8 cellular contexts compared by ENCODE assay signal in genomic region chr16:4316732-4317461, GRCh38. TPM values are rescaled to one million over a fixed set of nuclear protein-coding genes. Genes with fewer than 3 reads are reported as not detected.
A peak's percentile ranks its signal among the peaks of the same experiment; 100 is the strongest.
DNase-seq lines count a peak whose midpoint lies in the region; ATAC-seq, FAIRE-seq and TF ChIP-seq lines count a peak whose summit lies in the region.

No MANE protein-coding gene starts in this region.

- peak; percentile 31 for DNase-seq in NCI-H2029 (lab: John Stamatoyannopoulos, UW)
- no peak for DNase-seq in NCI-H2029 treated with DMSO at 0.1 percent for 48 hours (lab: John Stamatoyannopoulos, UW)
- peak; percentile 68 for DNase-seq in RCC 7860 (ENCODE audit: low spot score)
- DNase-seq in fibroblast of lung (ENCODE audit: low read depth in 2 of 2), result peak in 1 of 2 donors; percentile 40
- peak in 42 of 56 donors; percentile 26 to 81 (median 54) for DNase-seq in nucleus accumbens (lab: John Stamatoyannopoulos, UW)
- no peak for DNase-seq in pons (ENCODE audit: low spot score)

- peak overlapping the region; percentile 45 to 94 (median 75) for H3K4me3 ChIP-seq in fibroblast of lung (replicated peaks in 1 of 4; ENCODE audit: control extremely low read depth in 1 of 4, insufficient read depth in 1 of 4, low read depth in 3 of 4, low read length in 4 of 4)

- no peak for ATAC-seq in HG02884 (IDR thresholded peaks at IDR 0.05; ENCODE audit: unreplicated experiment)
- no peak for ATAC-seq in GM21786 (IDR thresholded peaks at IDR 0.05; ENCODE audit: unreplicated experiment)

- FAIRE-seq in RCC 7860 (lab: Jason Lieb, UNC), result peak; percentile 56

- no peaks in the 10 kb centered on the region for H3K27me3 ChIP-seq in fibroblast of lung (ENCODE audit: control insufficient read depth, insufficient read depth, low read length)

- H3K9ac ChIP-seq in fibroblast of lung (ENCODE audit: insufficient read depth, low read length), result peak overlapping the region; percentile 72

- no peaks in the 10 kb centered on the region for H4K20me1 ChIP-seq in fibroblast of lung (ENCODE audit: control insufficient read depth, extremely low read depth, insufficient read depth, low read length)

- H3K9me3 ChIP-seq in fibroblast of lung (ENCODE audit: control insufficient read depth, insufficient read depth, low read depth, low read length), result no peaks in the 10 kb centered on the region

- H3K4me2 ChIP-seq in fibroblast of lung (ENCODE audit: extremely low read depth, insufficient read depth, low read length), result peak overlapping the region; percentile 95

- no peak for TF ChIP-seq CTCF in fibroblast of lung (conservative IDR thresholded peaks at IDR 0.05 in 1 of 2, IDR thresholded peaks at IDR 0.05 in 1 of 2; ENCODE audit: low read depth in 1 of 2, low read length in 2 of 2)

- H3K36me3 ChIP-seq in fibroblast of lung (ENCODE audit: control insufficient read depth, insufficient read depth, low read length), result peaks cover 2% of the 10 kb centered on the region

- H3K27ac ChIP-seq in fibroblast of lung (ENCODE audit: insufficient read depth, low read length), result peak overlapping the region; percentile 77

- H3K4me1 ChIP-seq in fibroblast of lung (ENCODE audit: control insufficient read depth, extremely low read depth, insufficient read depth, low read length), result peaks cover 24% of the 10 kb centered on the region

- peaks cover 56% of the 10 kb centered on the region for H3K79me2 ChIP-seq in fibroblast of lung (ENCODE audit: control insufficient read depth, insufficient read depth, low read length)

- no peak overlapping the region for H2AFZ ChIP-seq in fibroblast of lung (ENCODE audit: low read length)

RNA-seq across cellular contexts. Expression of gene GLIS2, which starts 1.0 kb away (rescaled TPM):
- total RNA-seq in fibroblast of lung, result 2.6 and 4.0 TPM in 2 replicates
- polyA plus RNA-seq in fibroblast of lung, result 5.6 and 6.0 TPM in 2 replicates
- 18.6 and 23.8 TPM in 2 replicates for polyA plus RNA-seq in fibroblast of lung (2012)
- 23.4 and 23.6 TPM in 2 replicates for polyA minus RNA-seq in fibroblast of lung (ENCODE audit: low replicate concordance)

RNA-seq across cellular contexts. Expression of gene PAM16, which starts 34.2 kb away (rescaled TPM):
- total RNA-seq in fibroblast of lung, result 24.4 and 34.3 TPM in 2 replicates
- 14.8 and 19.9 TPM in 2 replicates for polyA plus RNA-seq in fibroblast of lung
- 28.6 and 37.1 TPM in 2 replicates for polyA plus RNA-seq in fibroblast of lung (2012)
- polyA minus RNA-seq in fibroblast of lung (ENCODE audit: low replicate concordance), result 9.2 and 9.5 TPM in 2 replicates

RNA-seq across cellular contexts. Expression of gene TFAP4, which starts 44.1 kb away (rescaled TPM):
- 8.2 and 8.9 TPM in 2 replicates for total RNA-seq in fibroblast of lung
- 3.5 and 6.6 TPM in 2 replicates for polyA plus RNA-seq in fibroblast of lung
- polyA plus RNA-seq in fibroblast of lung (2012), result 6.8 and 9.5 TPM in 2 replicates
- 7.0 and 9.8 TPM in 2 replicates for polyA minus RNA-seq in fibroblast of lung (ENCODE audit: low replicate concordance)

RNA-seq across cellular contexts. Expression of gene VASN, which starts 54.8 kb away (rescaled TPM):
- 57.0 and 79.4 TPM in 2 replicates for total RNA-seq in fibroblast of lung
- 30.6 and 61.9 TPM in 2 replicates for polyA plus RNA-seq in fibroblast of lung
- polyA plus RNA-seq in fibroblast of lung (2012), result 85.6 and 136 TPM in 2 replicates
- 42.0 and 88.8 TPM in 2 replicates for polyA minus RNA-seq in fibroblast of lung (ENCODE audit: low replicate concordance)

Comparison
In these comparisons a context has a peak if more than half of its experiments do, and no peak if none do; other contexts are left out.
1. DNase-seq: peak in NCI-H2029 (single experiment), RCC 7860 (single experiment) and nucleus accumbens (42 of 56); none in NCI-H2029 treated with DMSO at 0.1 percent for 48 hours (single experiment) and pons (single experiment).